Comparison of ENCODE assay signal across 1 cellular context in genomic region chr4:186118582-186118981, GRCh38.
TF ChIP-seq lines count a peak whose summit lies in the region.

No MANE protein-coding gene starts in this region.

TF ChIP-seq in HepG2, 621 proteins besides CTCF, POLR2A, EP300 and RAD21:
- TF ChIP-seq ZNF441 (CRISPR knock-in tag; IDR thresholded peaks at IDR 0.05; ENCODE audit: borderline replicate concordance) (no peak), YY1 (IDR thresholded peaks at IDR 0.05; ENCODE audit: insufficient read depth, insufficient replicate concordance, low read depth, low read length) (no peak), ZNF207 (IDR thresholded peaks at IDR 0.05; ENCODE audit: borderline replicate concordance) (no peak), POGK (CRISPR knock-in tag; conservative IDR thresholded peaks at IDR 0.05) (no peak), TERF1 (CRISPR knock-in tag; IDR thresholded peaks at IDR 0.05) (no peak), ZFAT (CRISPR knock-in tag; conservative IDR thresholded peaks at IDR 0.05) (no peak), CREM (IDR thresholded peaks at IDR 0.05) (no peak), CREM (CRISPR knock-in tag; IDR thresholded peaks at IDR 0.05) (no peak), ZNF570 (CRISPR knock-in tag; IDR thresholded peaks at IDR 0.05; ENCODE audit: borderline replicate concordance) (no peak), KMT2A (CRISPR knock-in tag; IDR thresholded peaks at IDR 0.05) (no peak), MEIS1 (CRISPR knock-in tag; IDR thresholded peaks at IDR 0.05; ENCODE audit: borderline replicate concordance) (no peak), SKI (IDR thresholded peaks at IDR 0.05; ENCODE audit: partially characterized antibody) (no peak), TRIM24 (CRISPR knock-in tag; IDR thresholded peaks at IDR 0.05) (no peak), MAZ (IDR thresholded peaks at IDR 0.05; ENCODE audit: borderline replicate concordance, low read depth, low read length) (no peak), MAZ (CRISPR knock-in tag; IDR thresholded peaks at IDR 0.05; ENCODE audit: low read depth) (no peak), ZNF850 (CRISPR knock-in tag; conservative IDR thresholded peaks at IDR 0.05) (no peak), REPIN1 (CRISPR knock-in tag; IDR thresholded peaks at IDR 0.05; ENCODE audit: borderline replicate concordance, low read depth) (no peak), WIZ (CRISPR knock-in tag; IDR thresholded peaks at IDR 0.05) (no peak), ESRRA (CRISPR knock-in tag; IDR thresholded peaks at IDR 0.05; ENCODE audit: low read depth) (no peak)
